Comparison of ENCODE assay signal across 1 cellular context in genomic region chr19:35546532-35546931, GRCh38.
TF ChIP-seq lines count a peak whose summit lies in the region.

No MANE protein-coding gene starts in this region.

TF ChIP-seq in endothelial cell of umbilical vein, 7 proteins besides CTCF, POLR2A, EP300 and RAD21 (continued from another document):
- TF ChIP-seq POLR2AphosphoS5 (IDR thresholded peaks at IDR 0.05; ENCODE audit: insufficient read depth, low read depth, low read length) = no peak
- no peak for TF ChIP-seq MYC (IDR thresholded peaks at IDR 0.05; ENCODE audit: low read depth, low read length)
- no peak for TF ChIP-seq EZH2 (IDR thresholded peaks at IDR 0.05; ENCODE audit: borderline replicate concordance, low read depth, low read length, severe bottlenecking)
- no peak for TF ChIP-seq GATA2 (IDR thresholded peaks at IDR 0.05; ENCODE audit: insufficient read depth, insufficient read length, low read depth, low read length)
- TF ChIP-seq MAX (IDR thresholded peaks at IDR 0.05; ENCODE audit: insufficient read depth, insufficient read length) = no peak
